Comparison of ENCODE assay signal across 14 cellular contexts in genomic region chr7:139634087-139634486, GRCh38.
"Had no signal": no experiment of that assay in that cellular context is flagged by ENCODE, and none has a peak within 500 bp of the region (broad histone marks: within the 10 kb centered on the region; RNA-seq: fewer than 3 reads in every experiment).

No MANE protein-coding gene starts in this region.

- H3K27me3 Mint-ChIP-seq: activated naive CD8-positive, alpha-beta T cell treated with anti-CD3 and anti-CD28 coated beads for 36 hours; stimulated activated naive CD8-positive, alpha-beta T cell treated with anti-CD3 and anti-CD28 coated beads, Interleukin-15, Interleukin-2, amounts not matched to agents 100 ng/mL and 50 ng/mL, for 24 hours had no signal

- H3K27me3 ChIP-seq: pancreas had no signal

- ATAC-seq: lower lobe of right lung, pancreas had no signal

- H3K9me3 ChIP-seq: lower lobe of right lung, pancreas, thoracic aorta had no signal

- H3K4me3 ChIP-seq: lower lobe of right lung, pancreas, thoracic aorta had no signal

- H3K4me3 Mint-ChIP-seq: activated naive CD8-positive, alpha-beta T cell treated with anti-CD3 and anti-CD28 coated beads for 36 hours; endodermal cell; nephron; stimulated activated naive CD8-positive, alpha-beta T cell treated with anti-CD3 and anti-CD28 coated beads, Interleukin-15, Interleukin-2, amounts not matched to agents 100 ng/mL and 50 ng/mL, for 24 hours had no signal

- H3K9me3 Mint-ChIP-seq: endodermal cell, nephron had no signal

- H3K4me1 ChIP-seq: lower lobe of right lung, pancreas had no signal

- H3K27ac Mint-ChIP-seq: activated naive CD8-positive, alpha-beta T cell treated with anti-CD3 and anti-CD28 coated beads for 36 hours; endodermal cell; stimulated activated naive CD8-positive, alpha-beta T cell treated with anti-CD3 and anti-CD28 coated beads, Interleukin-15, Interleukin-2, amounts not matched to agents 100 ng/mL and 50 ng/mL, for 24 hours had no signal

- DNase-seq: activated CD8-positive, alpha-beta memory T cell treated with anti-CD3 and anti-CD28 coated beads for 24 hours; activated naive CD8-positive, alpha-beta T cell treated with anti-CD3 and anti-CD28 coated beads for 36 hours; dermis blood vessel endothelial cell; endodermal cell; erythroblast; lower lobe of right lung; pancreas; retina; stimulated activated CD4-positive, alpha-beta T cell treated with anti-CD3 and anti-CD28 coated beads, Interleukin-15, amount 100 ng/mL, for 24 hours; stimulated activated CD4-positive, alpha-beta T cell treated with anti-CD3 and anti-CD28 coated beads, Interleukin-4, amount 100 ng/mL, for 24 hours; T1000 had no signal

- H3K27ac ChIP-seq: lower lobe of right lung, pancreas, thoracic aorta had no signal
